15 cellular contexts compared by ENCODE assay signal in genomic region chr13:32254416-32254815, GRCh38.
A peak's percentile ranks its signal among the peaks of the same experiment; 100 is the strongest.
DNase-seq lines count a peak whose midpoint lies in the region; ATAC-seq and TF ChIP-seq lines count a peak whose summit lies in the region.
"Had no signal": no experiment of that assay in that cellular context is flagged by ENCODE, and none has a peak within 500 bp of the region (broad histone marks: within the 10 kb centered on the region; RNA-seq: fewer than 3 reads in every experiment).

No MANE protein-coding gene starts in this region.

- H3K27ac ChIP-seq in left lung (peak overlapping the region; percentile 74 to 77), sigmoid colon (peak overlapping the region; percentile 76 to 86 (median 83)), brain microvascular endothelial cell (no peak overlapping the region)

- no peaks in the 10 kb centered on the region for H3K4me1 ChIP-seq in left lung
- H3K4me1 ChIP-seq in sigmoid colon = peaks cover 0 to 37% (median 8%) of the 10 kb centered on the region in 4 donors

- in situ Hi-C loops in brain microvascular endothelial cell (cut with HindIII; ENCODE audit: low pct_ligation_motif_present, low sequenced_read_pairs) = no loop called here

- TF ChIP-seq CTCF in left lung (IDR thresholded peaks at IDR 0.05) (no peak), sigmoid colon (IDR thresholded peaks at IDR 0.05) (no peak), brain microvascular endothelial cell (IDR thresholded peaks at IDR 0.05; ENCODE audit: low read depth, low read length, missing control alignments) (no peak)

- H3K4me3 ChIP-seq in left lung (peak overlapping the region; percentile 4 to 32), sigmoid colon (peak overlapping the region; percentile 18 to 45 (median 36)), brain microvascular endothelial cell (ENCODE audit: low read depth, low read length) (no peak overlapping the region)

- 9 to 53% methylated on average over 3 of the region's 3 CpGs for WGBS in sigmoid colon, 2 donors

- ATAC-seq in Right ventricle myocardium superior (ENCODE audit: poor library complexity) (peak; percentile 50), Right ventricle myocardium inferior (no peak), left lung (peak; percentile 54), GM21390 (IDR thresholded peaks at IDR 0.05; ENCODE audit: unreplicated experiment) (no peak), HG02678 (IDR thresholded peaks at IDR 0.05; ENCODE audit: unreplicated experiment) (no peak)
- ATAC-seq: effector memory CD8-positive, alpha-beta T cell; naive thymus-derived CD4-positive, alpha-beta T cell had no signal

- peaks cover 0 to 18% of the 10 kb centered on the region in 2 donors for H3K36me3 ChIP-seq in left lung
- H3K36me3 ChIP-seq in sigmoid colon = peaks cover 0 to 14% (median 0%) of the 10 kb centered on the region in 4 donors
- no peaks in the 10 kb centered on the region for H3K36me3 ChIP-seq in brain microvascular endothelial cell (replicated peaks)

- H3K27me3 ChIP-seq in left lung = no peaks in the 10 kb centered on the region
- H3K27me3 ChIP-seq in sigmoid colon = no peaks in the 10 kb centered on the region
- H3K27me3 ChIP-seq in brain microvascular endothelial cell (replicated peaks) = no peaks in the 10 kb centered on the region

- no peaks in the 10 kb centered on the region for H3K9me3 ChIP-seq in left lung
- no peaks in the 10 kb centered on the region for H3K9me3 ChIP-seq in sigmoid colon

- intact Hi-C loops in Right ventricle myocardium superior (cut with DNase I) = no loop called here
- intact Hi-C loops in Right ventricle myocardium inferior (cut with DNase I) = no loop called here
- intact Hi-C loops in left lung (cut with DNase I) = no loop called here
- intact Hi-C loops in sigmoid colon (cut with DNase I) = no loop called here

- TF ChIP-seq EP300 in sigmoid colon (IDR thresholded peaks at IDR 0.05) = no peak

- DNase-seq in Right ventricle myocardium superior (no peak), Right ventricle myocardium inferior (ENCODE audit: missing footprints) (no peak), left lung (no peak), sigmoid colon (no peak), SHP77 treated with DMSO at 0.1 percent for 48 hours (lab: John Stamatoyannopoulos, UW) (no peak), brain microvascular endothelial cell (no peak)
- DNase-seq: activated effector memory CD4-positive, alpha-beta T cell treated with Interleukin-2 at 50 U/mL for 16 hours; CD4-positive, alpha-beta T cell; effector memory CD8-positive, alpha-beta T cell; GOT3; naive thymus-derived CD4-positive, alpha-beta T cell; NCI-H2107; stimulated activated CD4-positive, alpha-beta T cell treated with anti-CD3 and anti-CD28 coated beads, Interleukin-4, amount 100 ng/mL, for 24 hours had no signal

- TF ChIP-seq POLR2A in sigmoid colon (IDR thresholded peaks at IDR 0.05) = no peak

Comparison
In these comparisons a context has a peak if more than half of its experiments do, and no peak if none do; other contexts are left out.
1. ATAC-seq: peak in Right ventricle myocardium superior (single experiment) and left lung (single experiment); none in Right ventricle myocardium inferior (single experiment), GM21390 (single experiment) and HG02678 (single experiment).